Comparison of ENCODE assay signal across 18 cellular contexts in the genomic region with DNA sequence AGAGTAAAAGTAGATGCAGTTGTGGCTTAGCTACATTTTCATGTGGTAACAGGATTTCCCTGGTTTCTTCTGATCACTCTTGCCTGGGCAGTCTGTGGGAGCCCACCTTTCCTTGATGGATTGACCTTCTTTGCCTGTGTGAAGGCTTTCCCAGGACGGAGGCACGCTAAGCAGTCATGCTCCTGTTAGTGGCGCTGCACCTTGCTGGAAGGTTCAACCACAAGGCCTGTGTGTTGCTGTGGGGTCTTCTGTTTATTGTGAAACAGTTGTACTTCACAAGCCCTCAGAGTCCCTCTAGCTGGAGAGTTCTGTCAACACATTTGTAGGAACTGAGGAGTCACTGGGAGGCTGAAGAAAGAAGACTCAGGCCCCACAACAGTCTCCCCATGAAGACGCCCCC.
DNase-seq lines count a peak whose midpoint lies in the region; ATAC-seq and TF ChIP-seq lines count a peak whose summit lies in the region.
"Had no signal": no experiment of that assay in that cellular context is flagged by ENCODE, and none has a peak within 500 bp of the region (broad histone marks: within the 10 kb centered on the region; RNA-seq: fewer than 3 reads in every experiment).

No MANE protein-coding gene starts in this region.

- no peaks in the 10 kb centered on the region for H3F3A ChIP-seq in Loucy (ENCODE audit: low read depth)

- H3K27me3 Mint-ChIP-seq in type B pancreatic cell, result peaks cover 30% of the 10 kb centered on the region
- no peaks in the 10 kb centered on the region for H3K27me3 Mint-ChIP-seq in CD4-positive, alpha-beta memory T cell
- H3K27me3 Mint-ChIP-seq: CD4-positive, CD25-positive, alpha-beta regulatory T cell; IgD-negative memory B cell had no signal

- H3K9ac ChIP-seq in BLaER1 (no peak overlapping the region), Loucy (ENCODE audit: low read depth, low read length, poor library complexity, severe bottlenecking) (no peak overlapping the region)

- H3K9me2 ChIP-seq in Loucy (replicated peaks; ENCODE audit: low read depth, low read length), result no peaks in the 10 kb centered on the region

- no peak overlapping the region for H3K4me3 Mint-ChIP-seq in type B pancreatic cell
- H3K4me3 Mint-ChIP-seq in CD4-positive, alpha-beta memory T cell, result no peak overlapping the region
- H3K4me3 Mint-ChIP-seq: CD4-positive, CD25-positive, alpha-beta regulatory T cell; HFFc6; IgD-negative memory B cell had no signal

- peaks cover 19% of the 10 kb centered on the region for H3K4me1 Mint-ChIP-seq in type B pancreatic cell (ENCODE audit: unreplicated experiment)
- no peaks in the 10 kb centered on the region for H3K4me1 Mint-ChIP-seq in CD4-positive, alpha-beta memory T cell
- H3K4me1 Mint-ChIP-seq: CD4-positive, CD25-positive, alpha-beta regulatory T cell; IgD-negative memory B cell had no signal

- peak overlapping the region; percentile 52; the same call in 1 of the 2 replicates for H2AFZ ChIP-seq in Loucy (ENCODE audit: low read length)

- TF ChIP-seq EP300 in esophagus muscularis mucosa (IDR thresholded peaks at IDR 0.05), result no peak

- TF ChIP-seq POLR2A in esophagus muscularis mucosa (IDR thresholded peaks at IDR 0.05; ENCODE audit: low read depth), result no peak

- H3K27me3 ChIP-seq in BLaER1 (no peaks in the 10 kb centered on the region), Loucy (ENCODE audit: insufficient read depth, low read length, poor library complexity, severe bottlenecking) (no peaks in the 10 kb centered on the region), esophagus muscularis mucosa (peaks cover 0 to 15% (median 0%) of the 10 kb centered on the region in 4 donors)
- H3K27me3 ChIP-seq in CD4-positive, alpha-beta memory T cell (ENCODE audit: insufficient read depth, low read length), result no peaks in the 10 kb centered on the region

- no peaks in the 10 kb centered on the region for H3K79me2 ChIP-seq in Loucy (ENCODE audit: insufficient read depth, low read length)

- H3K4me2 ChIP-seq in BLaER1 (peak overlapping the region; percentile 91), Loucy (ENCODE audit: low read depth, low read length, poor library complexity, severe bottlenecking) (no peak overlapping the region)

- intact Hi-C loops in esophagus muscularis mucosa (cut with DNase I), result no loop called here
- intact Hi-C loops in CD4-positive, alpha-beta memory T cell (cut with micrococcal nuclease), result no loop called here

- DNase-seq in esophagus muscularis mucosa (ENCODE audit: extremely low spot score) (peak; percentile 66), type B pancreatic cell (ENCODE audit: extremely low spot score, unreplicated experiment) (peak; percentile 49)
- DNase-seq in CD4-positive, alpha-beta memory T cell, result no peak
- DNase-seq: 8988T; C1 segment of cervical spinal cord; Caco-2; CD4-positive, CD25-positive, alpha-beta regulatory T cell; GDM1; GOT3; H7; HFFc6 had no signal

- peak; percentile 42 for TF ChIP-seq CTCF in Loucy (conservative IDR thresholded peaks at IDR 0.05; ENCODE audit: low read length)
- no peak for TF ChIP-seq CTCF in esophagus muscularis mucosa (IDR thresholded peaks at IDR 0.05)
- no peak for TF ChIP-seq CTCF in type B pancreatic cell (conservative IDR thresholded peaks at IDR 0.05)

- H3K27ac ChIP-seq in BLaER1 (peak overlapping the region; percentile 42; the same call in 1 of the 2 replicates), esophagus muscularis mucosa (replicated peaks in 1 of 4) (no peak overlapping the region)
- H3K27ac ChIP-seq in CD4-positive, alpha-beta memory T cell (ENCODE audit: low read depth, low read length), result no peak overlapping the region

- H3K36me3 ChIP-seq in BLaER1 (no peaks in the 10 kb centered on the region), Loucy (ENCODE audit: insufficient read depth, low read length) (no peaks in the 10 kb centered on the region), esophagus muscularis mucosa (no peaks in the 10 kb centered on the region)
- H3K36me3 ChIP-seq in CD4-positive, alpha-beta memory T cell (ENCODE audit: insufficient read depth, low read length), result no peaks in the 10 kb centered on the region

- H3K4me1 ChIP-seq in BLaER1, result peaks cover 76% of the 10 kb centered on the region
- peaks cover 65% of the 10 kb centered on the region for H3K4me1 ChIP-seq in Loucy (ENCODE audit: insufficient read depth, low read length, poor library complexity, severe bottlenecking)
- peaks cover 0 to 9% (median 0%) of the 10 kb centered on the region in 4 donors for H3K4me1 ChIP-seq in esophagus muscularis mucosa
- H3K4me1 ChIP-seq in CD4-positive, alpha-beta memory T cell (ENCODE audit: insufficient read depth, low read length), result no peaks in the 10 kb centered on the region
- H3K4me1 ChIP-seq: Caco-2 had no signal

- ATAC-seq in HG02938 (IDR thresholded peaks at IDR 0.05; ENCODE audit: unreplicated experiment) (no peak), GM18868 (IDR thresholded peaks at IDR 0.05; ENCODE audit: unreplicated experiment) (no peak)
- ATAC-seq: HCT116, HepG2 had no signal

- POLR2A ChIA-PET in CD4-positive, alpha-beta memory T cell (lab: Charles Lee; ENCODE audit: partially characterized antibody), result no interaction called here

- no peak overlapping the region for H3K4me3 ChIP-seq in BLaER1
- no peak overlapping the region for H3K4me3 ChIP-seq in Loucy (ENCODE audit: low read length, poor library complexity, severe bottlenecking)
- no peak overlapping the region for H3K4me3 ChIP-seq in esophagus muscularis mucosa
- no peak overlapping the region for H3K4me3 ChIP-seq in CD4-positive, alpha-beta memory T cell (ENCODE audit: low read length in 2 of 2)

- no peaks in the 10 kb centered on the region for H3K9me3 Mint-ChIP-seq in type B pancreatic cell
- H3K9me3 Mint-ChIP-seq in CD4-positive, alpha-beta memory T cell, result peaks cover 0 to 26% (median 14%) of the 10 kb centered on the region in 8 donors

- 89% methylated on average over 1 of the region's 4 CpGs for WGBS in esophagus muscularis mucosa

- no peaks in the 10 kb centered on the region for H3K36me3 Mint-ChIP-seq in type B pancreatic cell
- H3K36me3 Mint-ChIP-seq in CD4-positive, alpha-beta memory T cell, result no peaks in the 10 kb centered on the region
- H3K36me3 Mint-ChIP-seq: CD4-positive, CD25-positive, alpha-beta regulatory T cell; IgD-negative memory B cell had no signal

- H3K9me3 ChIP-seq in BLaER1 (no peaks in the 10 kb centered on the region), Loucy (ENCODE audit: insufficient read depth, low read depth, low read length) (no peaks in the 10 kb centered on the region), esophagus muscularis mucosa (peaks cover 0 to under 1% (median 0%) of the 10 kb centered on the region in 4 donors)
- peaks cover 0 to 4% of the 10 kb centered on the region in 2 donors for H3K9me3 ChIP-seq in CD4-positive, alpha-beta memory T cell (ENCODE audit: control insufficient read depth in 1 of 2, low read length in 2 of 2)
- H3K9me3 ChIP-seq: Caco-2 had no signal

- CTCF ChIA-PET in CD4-positive, alpha-beta memory T cell (lab: Charles Lee; ENCODE audit: partially characterized antibody), result no interaction called here

- H4K20me1 ChIP-seq in BLaER1, result no peaks in the 10 kb centered on the region
- no peaks in the 10 kb centered on the region for H4K20me1 ChIP-seq in Loucy (ENCODE audit: insufficient read depth, low read length, poor library complexity, severe bottlenecking)

- no peak overlapping the region for H3K27ac Mint-ChIP-seq in type B pancreatic cell
- H3K27ac Mint-ChIP-seq in CD4-positive, alpha-beta memory T cell, result no peak overlapping the region
- H3K27ac Mint-ChIP-seq: CD4-positive, CD25-positive, alpha-beta regulatory T cell; HFFc6; IgD-negative memory B cell had no signal

Comparison
In these comparisons a context has a peak if more than half of its experiments do, and no peak if none do; other contexts are left out.
1. DNase-seq: peak in esophagus muscularis mucosa (single experiment) and type B pancreatic cell (single experiment); none in CD4-positive, alpha-beta memory T cell (0 of 5).